11 cellular contexts compared by ENCODE assay signal in the genomic region with DNA sequence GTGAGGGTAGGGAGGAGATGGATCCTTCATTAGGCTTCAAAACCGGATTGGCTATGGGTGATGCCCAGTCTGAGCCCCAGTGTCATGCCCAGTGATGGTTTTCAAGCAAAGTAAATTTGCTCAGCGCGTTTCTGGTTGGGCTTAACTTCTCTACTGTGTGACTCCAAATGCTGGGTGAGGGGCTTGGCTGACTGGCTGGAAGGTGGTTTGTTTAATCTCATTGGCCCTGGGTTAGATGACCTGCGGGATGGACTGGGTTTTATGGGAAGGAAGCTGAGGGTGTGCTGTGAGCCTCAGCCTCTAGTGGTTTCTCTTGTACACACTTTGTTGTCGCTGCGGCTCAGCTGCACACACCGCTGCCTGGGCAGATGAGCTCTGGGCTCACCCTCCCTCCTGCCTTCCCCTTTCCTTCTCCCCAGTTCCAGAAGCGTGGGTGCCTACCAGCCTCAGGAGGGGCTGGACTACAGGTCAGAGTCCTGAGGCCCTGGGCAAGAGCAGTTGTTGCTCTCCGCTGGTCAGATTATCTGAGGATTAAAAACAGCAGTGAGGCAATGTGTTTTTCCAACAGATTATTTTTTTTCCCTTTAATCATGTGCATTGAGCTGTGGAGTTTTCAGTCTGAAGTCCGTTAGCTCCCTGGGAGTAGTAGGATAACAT. TPM values are rescaled to one million over a fixed set of nuclear protein-coding genes. Genes with fewer than 3 reads are reported as not detected.
DNase-seq lines count a peak whose midpoint lies in the region; ATAC-seq and TF ChIP-seq lines count a peak whose summit lies in the region.
"Had no signal": no experiment of that assay in that cellular context is flagged by ENCODE, and none has a peak within 500 bp of the region (broad histone marks: within the 10 kb centered on the region; RNA-seq: fewer than 3 reads in every experiment).

No MANE protein-coding gene starts in this region.

- no peak for TF ChIP-seq CTCF in heart left ventricle (IDR thresholded peaks at IDR 0.05)
- TF ChIP-seq CTCF in adrenal gland (IDR thresholded peaks at IDR 0.05), result no peak

- H3K27me3 ChIP-seq in right cardiac atrium (ENCODE audit: control insufficient read depth, insufficient read depth), result no peaks in the 10 kb centered on the region
- no peaks in the 10 kb centered on the region for H3K27me3 ChIP-seq in heart left ventricle
- no peaks in the 10 kb centered on the region for H3K27me3 ChIP-seq in adrenal gland

- WGBS in right cardiac atrium, result 61% methylated on average over 10 of the region's 10 CpGs
- WGBS in heart left ventricle, 4 donors, result 75 to 81% (median 77%) methylated on average over 10 of the region's 10 CpGs
- WGBS in adrenal gland, 4 donors, result 66 to 75% (median 71%) methylated on average over 5 to 10 of the region's 10 CpGs

- H3K4me3 ChIP-seq in right cardiac atrium (ENCODE audit: low read length) (no peak overlapping the region), heart left ventricle (no peak overlapping the region), adrenal gland (no peak overlapping the region)

- H3K36me3 ChIP-seq in heart left ventricle (no peaks in the 10 kb centered on the region), adrenal gland (replicated peaks in 1 of 2) (no peaks in the 10 kb centered on the region)

- peaks cover 52% of the 10 kb centered on the region for H3K4me1 ChIP-seq in right cardiac atrium (ENCODE audit: control insufficient read depth, insufficient read depth, low read length)
- peaks cover 4 to 92% (median 64%) of the 10 kb centered on the region in 12 donors for H3K4me1 ChIP-seq in heart left ventricle
- H3K4me1 ChIP-seq in adrenal gland (replicated peaks in 1 of 2), result peaks cover 72 to 99% of the 10 kb centered on the region in 2 donors

- ATAC-seq in right cardiac atrium, result no peak
- no peak for ATAC-seq in heart left ventricle
- ATAC-seq in GM19452 (IDR thresholded peaks at IDR 0.05; ENCODE audit: unreplicated experiment), result no peak

- intact Hi-C loops in right cardiac atrium (cut with DNase I), result no loop called here
- intact Hi-C loops in heart left ventricle (cut with DNase I), result no loop called here
- intact Hi-C loops in adrenal gland (cut with DNase I), result no loop called here

- peak in 2 of 3 donors; percentile 34 to 41 for DNase-seq in right cardiac atrium
- no peak for DNase-seq in heart left ventricle
- DNase-seq in adrenal gland, result no peak
- DNase-seq in mesenteric fat pad (ENCODE audit: low spot score), result peak; percentile 76
- no peak for DNase-seq in G401 (ENCODE audit: low spot score)
- DNase-seq in LoVo (ENCODE audit: low spot score), result no peak
- DNase-seq in EL, result no peak
- DNase-seq: activated naive CD4-positive, alpha-beta T cell treated with anti-CD3 and anti-CD28 coated beads, Interleukin-2, amount 50 U/mL, for 16 hours; occipital lobe had no signal

- no peak for TF ChIP-seq POLR2A in heart left ventricle (IDR thresholded peaks at IDR 0.05)
- TF ChIP-seq POLR2A in adrenal gland (IDR thresholded peaks at IDR 0.05), result no peak

- H3K9me3 ChIP-seq in right cardiac atrium (ENCODE audit: control insufficient read depth, low read length), result no peaks in the 10 kb centered on the region
- no peaks in the 10 kb centered on the region for H3K9me3 ChIP-seq in heart left ventricle
- no peaks in the 10 kb centered on the region for H3K9me3 ChIP-seq in adrenal gland (replicated peaks in 1 of 3)

- in situ Hi-C loops in G401 (cut with HindIII; ENCODE audit: low sequenced_read_pairs), result no loop called here

- H3K27ac ChIP-seq in right cardiac atrium (ENCODE audit: low read length) (no peak overlapping the region), heart left ventricle (peak overlapping the region in 4 of 12 donors; percentile 10 to 45 (median 30)), adrenal gland (peak overlapping the region in 4 of 5 donors; percentile 53 to 76 (median 58))
- H3K27ac ChIP-seq: C4-2B had no signal

RNA-seq across cellular contexts. Expression of a gene that starts 18.6 kb away (rescaled TPM):
- total RNA-seq in right cardiac atrium (10 to 100 TPM in 2 of 4 donors, 1 to 10 TPM in 2; 8.8 to 11.1 (median 9.9) TPM), heart left ventricle (10 to 100 TPM in 2 of 9 donors, 1 to 10 TPM in 7; 3.3 to 16.3 (median 6.4) TPM), adrenal gland (10 to 100 TPM; 39.0 to 88.9 (median 56.7) TPM), mesenteric fat pad (17.4 TPM)
- polyA plus RNA-seq in right cardiac atrium (8.3 TPM), heart left ventricle (1 to 10 TPM; 3.7 to 7.3 TPM), adrenal gland (10 to 100 TPM; 27.0 to 52.6 (median 29.3) TPM)
- total RNA-seq in G401 (2014; rRNA removed; shearing (Covaris generic)), result 26.0 and 26.4 TPM in 2 replicates

RNA-seq across cellular contexts. Expression of a gene that starts 57.9 kb away (rescaled TPM):
- total RNA-seq in right cardiac atrium (1 to 10 TPM in 3 of 4 donors, under 1 TPM in 1; 0.72 to 4.9 (median 3.1) TPM), heart left ventricle (10 to 100 TPM in 3 of 9 donors, 1 to 10 TPM in 6; 2.2 to 16.7 (median 7.4) TPM), adrenal gland (1 to 10 TPM in 6 of 8 donors, under 1 TPM in 2; 0.35 to 2.1 (median 1.6) TPM), mesenteric fat pad (not detected)
- polyA plus RNA-seq in right cardiac atrium (3.3 TPM), heart left ventricle (1 to 10 TPM; 3.2 to 5.5 TPM), adrenal gland (1 to 10 TPM in 2 of 3 donors, under 1 TPM in 1; 0.99 to 4.3 (median 3.0) TPM)
- total RNA-seq in G401 (2014; rRNA removed; shearing (Covaris generic)), result 0.03 TPM in 1 of 2 replicates, not detected in the other

Comparison
In these comparisons a context has a peak if more than half of its experiments do, and no peak if none do; other contexts are left out.
1. DNase-seq: peak in right cardiac atrium (2 of 3) and mesenteric fat pad (single experiment); none in heart left ventricle (0 of 5), adrenal gland (0 of 7), G401 (single experiment), LoVo (single experiment) and EL (single experiment).